ENCODE assay signal across 8 cellular contexts in the genomic region with DNA sequence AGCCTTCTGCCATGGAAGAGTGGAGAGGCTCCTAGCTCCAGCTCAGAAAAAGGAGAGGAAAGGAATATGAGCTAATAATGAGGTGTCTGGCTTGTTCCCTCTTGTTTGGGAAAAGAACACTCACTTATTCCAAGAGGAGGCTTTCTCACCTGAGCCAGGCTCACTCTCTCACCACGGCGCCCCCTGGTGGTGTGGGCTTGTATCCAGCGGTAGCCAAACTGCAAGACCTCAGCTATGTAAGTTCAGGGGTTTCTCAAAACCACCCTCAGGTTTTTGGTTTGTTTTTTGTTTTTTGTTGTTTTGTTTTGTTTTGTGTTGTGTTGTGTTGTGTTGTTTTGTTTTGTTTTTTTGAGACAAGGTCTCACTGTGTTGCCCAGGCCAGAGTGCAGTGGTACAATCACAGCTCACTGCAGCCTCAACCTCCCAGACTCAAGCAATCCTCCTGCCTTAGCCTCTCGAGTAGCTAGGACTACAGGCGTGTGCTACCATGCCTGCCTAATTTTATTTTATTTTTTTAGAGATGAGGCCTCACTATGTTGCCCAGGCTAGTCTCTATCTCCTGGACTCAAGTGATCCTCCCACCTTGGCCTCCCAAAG.
DNase-seq lines count a peak whose midpoint lies in the region; ATAC-seq and TF ChIP-seq lines count a peak whose summit lies in the region.

No MANE protein-coding gene starts in this region.

- peak; percentile 93 for TF ChIP-seq CTCF in Loucy (conservative IDR thresholded peaks at IDR 0.05; ENCODE audit: low read length)

- H3F3A ChIP-seq in Loucy (ENCODE audit: low read depth): no peaks in the 10 kb centered on the region

- H3K27me3 Mint-ChIP-seq in T-helper 2 cell treated with Interferon-gamma antibody and Interleukin-4, amounts not matched to agents 5 μg/mL and 100 μg/mL, for 36 hours (ENCODE audit: low read depth): no peaks in the 10 kb centered on the region

- no peaks in the 10 kb centered on the region for H3K27me3 ChIP-seq in Loucy (ENCODE audit: insufficient read depth, low read length, poor library complexity, severe bottlenecking)

- no peak for ATAC-seq in GM18858 (IDR thresholded peaks at IDR 0.05; ENCODE audit: unreplicated experiment)

- no peak overlapping the region for H3K4me3 Mint-ChIP-seq in T-helper 2 cell treated with Interferon-gamma antibody and Interleukin-4, amounts not matched to agents 5 μg/mL and 100 μg/mL, for 36 hours

- H3K4me3 ChIP-seq in Loucy (ENCODE audit: low read length, poor library complexity, severe bottlenecking): no peak overlapping the region

- H2AFZ ChIP-seq in Loucy (ENCODE audit: low read length): no peak overlapping the region

- H4K20me1 ChIP-seq in Loucy (ENCODE audit: insufficient read depth, low read length, poor library complexity, severe bottlenecking): no peaks in the 10 kb centered on the region

- no peaks in the 10 kb centered on the region for H3K36me3 ChIP-seq in Loucy (ENCODE audit: insufficient read depth, low read length)

- H3K9me3 Mint-ChIP-seq in T-helper 2 cell treated with Interferon-gamma antibody and Interleukin-4, amounts not matched to agents 5 μg/mL and 100 μg/mL, for 36 hours: no peaks in the 10 kb centered on the region

- no peak overlapping the region for H3K9ac ChIP-seq in Loucy (ENCODE audit: low read depth, low read length, poor library complexity, severe bottlenecking)

- DNase-seq in DMS 273 (lab: John Stamatoyannopoulos, UW; ENCODE audit: unreplicated experiment) (peak; percentile 94), DMS 273 treated with DMSO at 0.1 percent for 48 hours (lab: John Stamatoyannopoulos, UW) (no peak), astrocyte of the hippocampus (ENCODE audit: low read depth, low spot score) (peak; percentile 70), islet precursor cell (peak; percentile 87)
- DNase-seq in T-helper 2 cell treated with Interferon-gamma antibody and Interleukin-4, amounts not matched to agents 5 μg/mL and 100 μg/mL, for 36 hours (ENCODE audit: low spot score): peak; percentile 42
- DNase-seq in stimulated activated CD4-positive, alpha-beta T cell treated with anti-CD3 and anti-CD28 coated beads, Interleukin-4, amount 100 ng/mL, for 24 hours: peak; percentile 72

- H3K36me3 Mint-ChIP-seq in T-helper 2 cell treated with Interferon-gamma antibody and Interleukin-4, amounts not matched to agents 5 μg/mL and 100 μg/mL, for 36 hours (ENCODE audit: low read depth): no peaks in the 10 kb centered on the region

- no peaks in the 10 kb centered on the region for H3K79me2 ChIP-seq in Loucy (ENCODE audit: insufficient read depth, low read length)

- no peaks in the 10 kb centered on the region for H3K4me1 ChIP-seq in Loucy (ENCODE audit: insufficient read depth, low read length, poor library complexity, severe bottlenecking)

- no peak overlapping the region for H3K27ac Mint-ChIP-seq in T-helper 2 cell treated with Interferon-gamma antibody and Interleukin-4, amounts not matched to agents 5 μg/mL and 100 μg/mL, for 36 hours

- no peaks in the 10 kb centered on the region for H3K9me3 ChIP-seq in Loucy (ENCODE audit: insufficient read depth, low read depth, low read length)

- H3K4me1 Mint-ChIP-seq in T-helper 2 cell treated with Interferon-gamma antibody and Interleukin-4, amounts not matched to agents 5 μg/mL and 100 μg/mL, for 36 hours (ENCODE audit: low read depth): no peaks in the 10 kb centered on the region

- no peaks in the 10 kb centered on the region for H3K9me2 ChIP-seq in Loucy (replicated peaks; ENCODE audit: low read depth, low read length)

- no peak overlapping the region for H3K4me2 ChIP-seq in Loucy (ENCODE audit: low read depth, low read length, poor library complexity, severe bottlenecking)
